In the genomic region with DNA sequence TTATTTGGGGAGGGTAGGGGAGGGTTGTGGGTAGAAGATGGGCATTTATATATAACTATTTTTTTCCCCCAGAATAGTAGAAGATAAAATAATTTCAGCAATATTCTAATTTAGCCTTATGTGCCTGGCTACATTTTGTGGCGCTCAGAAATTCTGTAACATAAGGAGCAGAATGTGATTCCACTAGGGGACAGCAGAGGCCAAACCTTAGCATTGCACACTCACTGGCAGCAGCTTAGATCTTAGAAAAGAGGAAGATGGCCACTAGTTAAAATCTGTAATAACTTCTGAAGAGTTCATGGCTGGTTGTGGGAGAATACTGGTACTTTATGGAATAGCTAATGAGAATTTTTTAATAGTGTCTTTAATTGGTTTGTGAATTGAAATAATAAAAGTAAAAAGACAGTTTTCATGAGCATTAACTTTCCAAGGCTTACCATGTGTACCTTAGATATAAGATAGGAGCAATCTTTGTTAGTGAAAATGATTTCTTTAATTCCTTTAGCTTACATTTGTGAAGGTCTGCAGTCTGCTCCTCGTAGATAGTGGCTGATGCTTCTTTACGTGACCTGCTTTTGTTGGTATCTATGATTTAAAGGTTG, we compare ENCODE assay signal across 9 cellular contexts.
A peak's percentile ranks its signal among the peaks of the same experiment; 100 is the strongest.
DNase-seq lines count a peak whose midpoint lies in the region; ATAC-seq and TF ChIP-seq lines count a peak whose summit lies in the region.
"Had no signal": no experiment of that assay in that cellular context is flagged by ENCODE, and none has a peak within 500 bp of the region (broad histone marks: within the 10 kb centered on the region; RNA-seq: fewer than 3 reads in every experiment).

No MANE protein-coding gene starts in this region.

- no peak overlapping the region for H3K9ac ChIP-seq in OCI-LY3 (ENCODE audit: low read length)
- H3K9ac ChIP-seq: BLaER1 had no signal

- H3K4me2 ChIP-seq in OCI-LY3 (ENCODE audit: low read length), result no peak overlapping the region
- H3K4me2 ChIP-seq: BLaER1 had no signal

- DNase-seq in NCI-H2196 (lab: John Stamatoyannopoulos, UW; ENCODE audit: unreplicated experiment) (peak; percentile 49), NCI-H2196 treated with DMSO at 0.1 percent for 48 hours (lab: John Stamatoyannopoulos, UW; ENCODE audit: unreplicated experiment) (no peak), HuH-7.5 (ENCODE audit: low spot score) (peak; percentile 23), amygdala (lab: John Stamatoyannopoulos, UW) (peak in 32 of 56 donors; percentile 0 to 60 (median 14)), hepatic stellate cell (ENCODE audit: low spot score) (peak; percentile 47), skeletal muscle cell (ENCODE audit: low read depth) (peak; percentile 38)

- H3K4me3 ChIP-seq in OCI-LY3 (ENCODE audit: low read length) (no peak overlapping the region), skeletal muscle cell (ENCODE audit: low read depth, low read length) (no peak overlapping the region)
- H3K4me3 ChIP-seq: BLaER1 had no signal

- no peaks in the 10 kb centered on the region for H3K27me3 ChIP-seq in OCI-LY3 (ENCODE audit: low read depth, low read length)
- H3K27me3 ChIP-seq: BLaER1 had no signal

- 0 out of 2 replicates have a peak, but pooled peaks cover 6% of the 10 kb centered on the region for H3K79me2 ChIP-seq in OCI-LY3 (ENCODE audit: low read length)

- no peak overlapping the region for H3K27ac ChIP-seq in OCI-LY3 (ENCODE audit: low read length)
- H3K27ac ChIP-seq: BLaER1 had no signal

- H4K20me1 ChIP-seq in OCI-LY3 (ENCODE audit: insufficient read depth, low read length), result no peaks in the 10 kb centered on the region
- H4K20me1 ChIP-seq: BLaER1 had no signal

- H3K4me1 ChIP-seq in OCI-LY3 (ENCODE audit: low read length), result peaks cover 18% of the 10 kb centered on the region
- H3K4me1 ChIP-seq: BLaER1 had no signal

- peaks cover 4% of the 10 kb centered on the region for H3K36me3 ChIP-seq in OCI-LY3 (replicated peaks; ENCODE audit: low read depth, low read length)

- peak; percentile 76 for TF ChIP-seq CTCF in OCI-LY3 (IDR thresholded peaks at IDR 0.05; ENCODE audit: low read depth, low read length)

- peak; percentile 73 for ATAC-seq in GM21619 (IDR thresholded peaks at IDR 0.05; ENCODE audit: unreplicated experiment)

- no peaks in the 10 kb centered on the region for H3K9me3 ChIP-seq in OCI-LY3 (ENCODE audit: insufficient read depth, low read length)
- H3K9me3 ChIP-seq: BLaER1 had no signal

- no peak overlapping the region for H2AFZ ChIP-seq in OCI-LY3 (ENCODE audit: low read depth, low read length)
